In the genomic region with DNA sequence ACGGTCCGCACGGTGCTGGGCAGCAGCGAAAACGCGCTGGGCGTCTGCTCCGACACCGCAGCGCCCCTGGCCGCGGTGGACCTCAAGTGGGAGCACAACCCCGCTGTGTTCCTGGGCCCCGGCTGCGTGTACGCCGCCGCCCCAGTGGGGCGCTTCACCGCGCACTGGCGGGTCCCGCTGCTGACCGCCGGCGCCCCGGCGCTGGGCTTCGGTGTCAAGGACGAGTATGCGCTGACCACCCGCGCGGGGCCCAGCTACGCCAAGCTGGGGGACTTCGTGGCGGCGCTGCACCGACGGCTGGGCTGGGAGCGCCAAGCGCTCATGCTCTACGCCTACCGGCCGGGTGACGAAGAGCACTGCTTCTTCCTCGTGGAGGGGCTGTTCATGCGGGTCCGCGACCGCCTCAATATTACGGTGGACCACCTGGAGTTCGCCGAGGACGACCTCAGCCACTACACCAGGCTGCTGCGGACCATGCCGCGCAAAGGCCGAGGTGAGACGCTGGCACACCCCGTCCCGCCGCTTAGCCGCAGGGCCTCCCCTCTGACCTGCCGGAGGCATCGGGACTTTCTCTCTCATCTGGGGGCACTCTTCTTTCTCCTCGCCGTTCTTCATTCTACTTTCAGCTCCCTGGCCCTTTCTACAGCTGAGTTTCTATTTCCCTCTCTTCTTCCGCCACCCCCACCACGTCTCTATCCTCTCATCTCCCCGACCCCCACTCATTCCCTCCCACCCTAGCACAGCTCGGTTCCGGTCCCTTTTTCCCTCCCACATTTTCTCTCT, we compare ENCODE assay signal across 6 cellular contexts. TPM values are rescaled to one million over a fixed set of nuclear protein-coding genes. Genes with fewer than 3 reads are reported as not detected.
DNase-seq lines count a peak whose midpoint lies in the region; ATAC-seq and TF ChIP-seq lines count a peak whose summit lies in the region.

No MANE protein-coding gene starts in this region.

- H3K27me3 ChIP-seq in kidney epithelial cell (ENCODE audit: control insufficient read depth, insufficient read depth, low read length) = peaks cover 32% of the 10 kb centered on the region

- ATAC-seq in GM19395 (IDR thresholded peaks at IDR 0.05; ENCODE audit: unreplicated experiment) (no peak), HG02840 (IDR thresholded peaks at IDR 0.05; ENCODE audit: low FRiP score, unreplicated experiment) (no peak)

- DNase-seq in activated CD8-positive, alpha-beta memory T cell treated with anti-CD3 and anti-CD28 coated beads, Interleukin-2, amount 50 U/mL, for 4 hours = peak; percentile 42
- DNase-seq in kidney epithelial cell (ENCODE audit: low read depth) = no peak
- DNase-seq in epidermal melanocyte (ENCODE audit: insufficient read length, low spot score) = no peak

- peak overlapping the region; percentile 11; the same call in 1 of the 2 replicates for H3K4me3 ChIP-seq in GM08714 (ENCODE audit: low read length)
- peak overlapping the region; percentile 52 for H3K4me3 ChIP-seq in kidney epithelial cell (ENCODE audit: low read depth, low read length)

- peak; percentile 13 for TF ChIP-seq CTCF in kidney epithelial cell (IDR thresholded peaks at IDR 0.05; ENCODE audit: insufficient read depth, low read length, poor library complexity, severe bottlenecking)

- H3K36me3 ChIP-seq in kidney epithelial cell (ENCODE audit: control insufficient read depth, insufficient read depth, low read length) = no peaks in the 10 kb centered on the region

RNA-seq across cellular contexts. Expression of gene NPR1, which starts 1.0 kb away (rescaled TPM):
- 2.0 and 2.1 TPM in 2 replicates for total RNA-seq in kidney epithelial cell

RNA-seq across cellular contexts. Expression of gene ILF2, which starts 8.7 kb away (rescaled TPM):
- 231 and 250 TPM in 2 replicates for total RNA-seq in kidney epithelial cell

RNA-seq across cellular contexts. Expression of gene SNAPIN, which starts 21.0 kb away (rescaled TPM):
- 61.0 and 65.0 TPM in 2 replicates for total RNA-seq in kidney epithelial cell

RNA-seq across cellular contexts. Expression of gene CHTOP, which starts 45.7 kb away (rescaled TPM):
- total RNA-seq in kidney epithelial cell = 54.8 and 58.1 TPM in 2 replicates

RNA-seq across cellular contexts. Expression of gene INTS3, which starts 48.3 kb away (rescaled TPM):
- 33.8 and 36.4 TPM in 2 replicates for total RNA-seq in kidney epithelial cell
